ENCODE assay signal across 16 cellular contexts in genomic region chr10:131249957-131250347, GRCh38.
"Had no signal": no experiment of that assay in that cellular context is flagged by ENCODE, and none has a peak within 500 bp of the region (broad histone marks: within the 10 kb centered on the region; RNA-seq: fewer than 3 reads in every experiment).

No MANE protein-coding gene starts in this region.

- H3K4me2 ChIP-seq: SK-N-SH had no signal

- H3K4me1 ChIP-seq: adrenal gland, esophagus muscularis mucosa, transverse colon had no signal

- H3K4me3 ChIP-seq: adrenal gland, esophagus muscularis mucosa, lung, transverse colon had no signal

- H3K36me3 ChIP-seq: adrenal gland, esophagus muscularis mucosa, neutrophil, transverse colon had no signal

- H3K27ac ChIP-seq: adrenal gland, esophagus muscularis mucosa, neutrophil, transverse colon, VCaP had no signal

- DNase-seq: activated CD4-positive, alpha-beta T cell treated with anti-CD3 and anti-CD28 coated beads for 1 hour; activated CD4-positive, alpha-beta T cell treated with anti-CD3 and anti-CD28 coated beads, Interleukin-2, amount 50 U/mL, for 4 hours; adrenal gland; caudate nucleus; glutamatergic neuron; SK-N-SH; stimulated activated CD4-positive, alpha-beta T cell treated with anti-CD3 and anti-CD28 coated beads, Interleukin-15, amount 100 ng/mL, for 24 hours; stimulated activated CD4-positive, alpha-beta T cell treated with anti-CD3 and anti-CD28 coated beads, Interleukin-4, amount 100 ng/mL, for 24 hours; stimulated activated naive CD4-positive, alpha-beta T cell treated with Interleukin-2 at 50 U/mL for 16 hours; substantia nigra; T-helper 1 cell; transverse colon had no signal

- H3K9me3 ChIP-seq: adrenal gland, esophagus muscularis mucosa, neutrophil, SK-N-SH, transverse colon had no signal

- H3K27me3 ChIP-seq: adrenal gland, transverse colon had no signal
